ENCODE assay signal across 1 cellular context in genomic region chr12:14452865-14453264, GRCh38.
TF ChIP-seq lines count a peak whose summit lies in the region.

No MANE protein-coding gene starts in this region.

TF ChIP-seq in GM12878, 131 proteins besides CTCF, POLR2A, EP300 and RAD21 (continued from another document):
- no peak for TF ChIP-seq ZBTB40 (IDR thresholded peaks at IDR 0.05; ENCODE audit: borderline replicate concordance)
- TF ChIP-seq YBX1 (IDR thresholded peaks at IDR 0.05) = no peak
- TF ChIP-seq TCF3 (IDR thresholded peaks at IDR 0.05; ENCODE audit: borderline replicate concordance, insufficient read depth, low read depth, low read length) = no peak
- no peak for TF ChIP-seq IRF3 (IDR thresholded peaks at IDR 0.05)
- no peak for TF ChIP-seq ZZZ3 (IDR thresholded peaks at IDR 0.05; ENCODE audit: control insufficient read depth, insufficient read length, low read depth)
- no peak for TF ChIP-seq TAF1 (IDR thresholded peaks at IDR 0.05; ENCODE audit: borderline replicate concordance, low read depth, low read length)
- TF ChIP-seq ZNF384 (IDR thresholded peaks at IDR 0.05; ENCODE audit: borderline replicate concordance, low read depth, low read length) = no peak
- TF ChIP-seq ZNF622 (IDR thresholded peaks at IDR 0.05) = no peak
- TF ChIP-seq MTA2 (IDR thresholded peaks at IDR 0.05; ENCODE audit: low read depth) = no peak
